ENCODE assay signal across 17 cellular contexts in genomic region chr18:5317186-5317585, GRCh38.
"Had no signal": no experiment of that assay in that cellular context is flagged by ENCODE, and none has a peak within 500 bp of the region (broad histone marks: within the 10 kb centered on the region; RNA-seq: fewer than 3 reads in every experiment).

No MANE protein-coding gene starts in this region.

- H3K9me3 ChIP-seq: lower lobe of right lung, spleen, transverse colon had no signal

- H3K27me3 ChIP-seq: spleen, transverse colon had no signal

- H3K27me3 Mint-ChIP-seq: activated CD4-positive, alpha-beta memory T cell treated with anti-CD3 and anti-CD28 coated beads, Interleukin-2, amount 10 ng/mL, durations not matched to agents 7 days and 5 days; naive thymus-derived CD4-positive, alpha-beta T cell had no signal

- ATAC-seq: activated T-cell treated with anti-CD3 and anti-CD28 coated beads, Interleukin-2, amount 50 U/mL, for 72 hours; left cardiac atrium; lower lobe of right lung; naive thymus-derived CD4-positive, alpha-beta T cell; right cardiac atrium; stimulated activated naive B cell treated with anti-CD40 and anti-IgM and Interleukin-4, amounts not matched to agents 10 μg/mL and 1 μg/mL and 100 μg/mL, for 72 hours had no signal

- H3K27ac Mint-ChIP-seq: activated CD4-positive, alpha-beta memory T cell treated with anti-CD3 and anti-CD28 coated beads, Interleukin-2, amount 10 ng/mL, durations not matched to agents 7 days and 5 days; activated T-cell treated with anti-CD3 and anti-CD28 coated beads, Interleukin-2, amount 50 U/mL, for 72 hours; immature natural killer cell; naive thymus-derived CD4-positive, alpha-beta T cell; stimulated activated naive B cell treated with anti-CD40 and anti-IgM and Interleukin-4, amounts not matched to agents 10 μg/mL and 1 μg/mL and 100 μg/mL, for 72 hours had no signal

- H3K36me3 ChIP-seq: lower lobe of right lung, spleen, transverse colon had no signal

- DNase-seq: activated CD4-positive, alpha-beta memory T cell treated with anti-CD3 and anti-CD28 coated beads, Interleukin-2, amount 10 ng/mL, durations not matched to agents 7 days and 5 days; activated CD8-positive, alpha-beta memory T cell treated with anti-CD3 and anti-CD28 coated beads, Interleukin-2, amount 50 U/mL, for 4 hours; activated T-cell treated with anti-CD3 and anti-CD28 coated beads, Interleukin-2, amount 50 U/mL, for 72 hours; effector CD8-positive, alpha-beta T cell; glutamatergic neuron; immature natural killer cell; left cardiac atrium; lower lobe of right lung; naive thymus-derived CD4-positive, alpha-beta T cell; right cardiac atrium; spleen; stimulated activated CD4-positive, alpha-beta T cell treated with anti-CD3 and anti-CD28 coated beads, Interleukin-1b, Interleukin-23, amount 100 ng/mL, for 48 hours; stimulated activated naive B cell treated with anti-CD40 and anti-IgM and Interleukin-4, amounts not matched to agents 10 μg/mL and 1 μg/mL and 100 μg/mL, for 72 hours; T-helper 9 cell; transverse colon had no signal

- H3K27ac ChIP-seq: coronary artery, lower lobe of right lung, spleen, transverse colon, VCaP had no signal

- H3K4me1 Mint-ChIP-seq: activated CD4-positive, alpha-beta memory T cell treated with anti-CD3 and anti-CD28 coated beads, Interleukin-2, amount 10 ng/mL, durations not matched to agents 7 days and 5 days; immature natural killer cell had no signal

- H3K4me1 ChIP-seq: lower lobe of right lung, spleen, transverse colon had no signal

- H3K4me3 ChIP-seq: coronary artery, lower lobe of right lung, spleen, transverse colon had no signal

- H3K4me3 Mint-ChIP-seq: activated CD4-positive, alpha-beta memory T cell treated with anti-CD3 and anti-CD28 coated beads, Interleukin-2, amount 10 ng/mL, durations not matched to agents 7 days and 5 days; activated T-cell treated with anti-CD3 and anti-CD28 coated beads, Interleukin-2, amount 50 U/mL, for 72 hours; immature natural killer cell; naive thymus-derived CD4-positive, alpha-beta T cell; stimulated activated naive B cell treated with anti-CD40 and anti-IgM and Interleukin-4, amounts not matched to agents 10 μg/mL and 1 μg/mL and 100 μg/mL, for 72 hours had no signal

- H3K9me3 Mint-ChIP-seq: activated T-cell treated with anti-CD3 and anti-CD28 coated beads, Interleukin-2, amount 50 U/mL, for 72 hours; immature natural killer cell; stimulated activated naive B cell treated with anti-CD40 and anti-IgM and Interleukin-4, amounts not matched to agents 10 μg/mL and 1 μg/mL and 100 μg/mL, for 72 hours had no signal
